Comparison of ENCODE assay signal across 8 cellular contexts in genomic region chr11:10405858-10406592, GRCh38. TPM values are rescaled to one million over a fixed set of nuclear protein-coding genes. Genes with fewer than 3 reads are reported as not detected.
A peak's percentile ranks its signal among the peaks of the same experiment; 100 is the strongest.
DNase-seq lines count a peak whose midpoint lies in the region; ATAC-seq and TF ChIP-seq lines count a peak whose summit lies in the region.

No MANE protein-coding gene starts in this region.

- intact Hi-C loops in OCI-LY7 (cut with micrococcal nuclease; ENCODE audit: unreplicated experiment): loop anchor here (1.0 to 5.0 kb wide), 4 partner anchors 51 to 329 kb away; no protein-coding TSS in a partner anchor

- H3K27ac ChIP-seq in OCI-LY7 (ENCODE audit: low read depth, low read length, poor library complexity, severe bottlenecking): no peak overlapping the region
- H3K27ac ChIP-seq in gastroesophageal sphincter: no peak overlapping the region
- peak overlapping the region; percentile 40 for H3K27ac ChIP-seq in osteoblast (ENCODE audit: low read depth, low read length)
- H3K27ac ChIP-seq in upper lobe of left lung: no peak overlapping the region

- TF ChIP-seq EP300 in gastroesophageal sphincter (IDR thresholded peaks at IDR 0.05) (no peak), upper lobe of left lung (IDR thresholded peaks at IDR 0.05) (no peak)

- no peak for DNase-seq in activated CD4-positive, CD25-positive, alpha-beta regulatory T cell treated with anti-CD3 and anti-CD28 coated beads, Interleukin-2, amount 50 U/mL, for 72 hours
- DNase-seq in Kasumi-1 (lab: John Stamatoyannopoulos, UW) (peak; percentile 94 to 97), OCI-LY7 (ENCODE audit: low spot score) (peak; percentile 84), osteoblast (ENCODE audit: insufficient read length, low spot score, missing footprints) (peak; percentile 76), upper lobe of left lung (peak in 1 of 2 donors; percentile 82)
- peak; percentile 49 to 52 for DNase-seq in activated T-cell treated with anti-CD3 and anti-CD28 coated beads, Interleukin-2, amount 50 U/mL, for 72 hours

- H3K79me2 ChIP-seq in OCI-LY7 (ENCODE audit: insufficient read depth, low read depth, low read length): no peaks in the 10 kb centered on the region
- H3K79me2 ChIP-seq in osteoblast (ENCODE audit: insufficient read depth, low read length): no peaks in the 10 kb centered on the region

- H3K4me1 Mint-ChIP-seq in activated T-cell treated with anti-CD3 and anti-CD28 coated beads, Interleukin-2, amount 50 U/mL, for 72 hours (ENCODE audit: low read depth): peaks cover 18% of the 10 kb centered on the region

- peak; percentile 83 to 84 for ATAC-seq in activated CD4-positive, CD25-positive, alpha-beta regulatory T cell treated with anti-CD3 and anti-CD28 coated beads, Interleukin-2, amount 50 U/mL, for 24 hours
- ATAC-seq in activated T-cell treated with anti-CD3 and anti-CD28 coated beads, Interleukin-2, amount 50 U/mL, for 72 hours (replicated peaks in 1 of 2): peak; percentile 85 to 86
- ATAC-seq in gastroesophageal sphincter (peak; percentile 84), upper lobe of left lung (ENCODE audit: low FRiP score in 2 of 2) (peak; percentile 82 to 94)

- no peaks in the 10 kb centered on the region for H4K20me1 ChIP-seq in OCI-LY7 (ENCODE audit: insufficient read depth, low read length)
- H4K20me1 ChIP-seq in osteoblast (ENCODE audit: insufficient read depth, low read length): no peaks in the 10 kb centered on the region

- H3K4me2 ChIP-seq in OCI-LY7 (ENCODE audit: low read length) (no peak overlapping the region), osteoblast (ENCODE audit: insufficient read depth, low read length) (peak overlapping the region; percentile 47)

- WGBS in gastroesophageal sphincter (ENCODE audit: low coverage in 1 of 2), 2 donors: 8 to 18% methylated on average over 4 to 5 of the region's 6 CpGs
- 31 to 33% methylated on average over 6 of the region's 6 CpGs for WGBS in upper lobe of left lung, 2 donors

- peak; percentile 93 for TF ChIP-seq CTCF in OCI-LY7 (conservative IDR thresholded peaks at IDR 0.05; ENCODE audit: low read length)
- peak; percentile 48 to 79 (median 76) for TF ChIP-seq CTCF in gastroesophageal sphincter (IDR thresholded peaks at IDR 0.05)
- TF ChIP-seq CTCF in osteoblast (IDR thresholded peaks at IDR 0.05; ENCODE audit: extremely low read depth, low read depth, low read length): peak; percentile 82
- peak; percentile 50 to 80 (median 62) for TF ChIP-seq CTCF in upper lobe of left lung (IDR thresholded peaks at IDR 0.05)

- H3K27ac Mint-ChIP-seq in activated T-cell treated with anti-CD3 and anti-CD28 coated beads, Interleukin-2, amount 50 U/mL, for 72 hours: no peak overlapping the region

- no peaks in the 10 kb centered on the region for H3K27me3 ChIP-seq in gastroesophageal sphincter
- H3K27me3 ChIP-seq in osteoblast (ENCODE audit: insufficient read depth, low read length): no peaks in the 10 kb centered on the region
- H3K27me3 ChIP-seq in upper lobe of left lung: no peaks in the 10 kb centered on the region

- CTCF ChIA-PET in OCI-LY7 (lab: Charles Lee; ENCODE audit: unreplicated experiment): interaction anchor here (1.2 kb wide), 1 partner anchor 135 kb away, joined by 3 read pairs; the partner anchor contains the start of gene RNF141

- no peak overlapping the region for H3K4me3 Mint-ChIP-seq in activated T-cell treated with anti-CD3 and anti-CD28 coated beads, Interleukin-2, amount 50 U/mL, for 72 hours

- H3K4me3 ChIP-seq in OCI-LY7 (ENCODE audit: low read depth, low read length, poor library complexity, severe bottlenecking): no peak overlapping the region
- no peak overlapping the region for H3K4me3 ChIP-seq in gastroesophageal sphincter
- no peak overlapping the region for H3K4me3 ChIP-seq in osteoblast (ENCODE audit: insufficient read depth, low read length)
- H3K4me3 ChIP-seq in upper lobe of left lung: no peak overlapping the region

- H3K36me3 ChIP-seq in OCI-LY7 (ENCODE audit: insufficient read depth, low read length): no peaks in the 10 kb centered on the region
- H3K36me3 ChIP-seq in gastroesophageal sphincter: no peaks in the 10 kb centered on the region
- H3K36me3 ChIP-seq in osteoblast (ENCODE audit: insufficient read depth, low read length): no peaks in the 10 kb centered on the region
- no peaks in the 10 kb centered on the region for H3K36me3 ChIP-seq in upper lobe of left lung

- no peaks in the 10 kb centered on the region for H3K9me2 ChIP-seq in OCI-LY7 (ENCODE audit: insufficient read depth, low read length)

- peaks cover 4% of the 10 kb centered on the region for H3K4me1 ChIP-seq in OCI-LY7 (ENCODE audit: insufficient read depth, low read length, poor library complexity, severe bottlenecking)
- H3K4me1 ChIP-seq in gastroesophageal sphincter: peaks cover 0 to 8% (median 4%) of the 10 kb centered on the region in 3 donors
- peaks cover 17% of the 10 kb centered on the region for H3K4me1 ChIP-seq in osteoblast (ENCODE audit: insufficient read depth, low read length)
- peaks cover 14 to 35% (median 20%) of the 10 kb centered on the region in 4 donors for H3K4me1 ChIP-seq in upper lobe of left lung

- H3K9me3 Mint-ChIP-seq in activated T-cell treated with anti-CD3 and anti-CD28 coated beads, Interleukin-2, amount 50 U/mL, for 72 hours: no peaks in the 10 kb centered on the region

- POLR2A ChIA-PET in OCI-LY7 (lab: Charles Lee): interaction anchor here (0.6 to 1.2 kb wide), 5 partner anchors 49 to 657 kb away, joined by 3 to 5 read pairs (median 3); no protein-coding TSS in a partner anchor

- no TSS peak for BruUV-seq in OCI-LY7 (replicated peaks; lab: Mats Ljungman, UMichigan)

- H3K9me3 ChIP-seq in OCI-LY7 (ENCODE audit: low read length) (no peaks in the 10 kb centered on the region), gastroesophageal sphincter (no peaks in the 10 kb centered on the region), osteoblast (ENCODE audit: low read depth, low read length) (no peaks in the 10 kb centered on the region), upper lobe of left lung (no peaks in the 10 kb centered on the region)

- H2AFZ ChIP-seq in OCI-LY7 (ENCODE audit: low read length) (no peak overlapping the region), osteoblast (ENCODE audit: low read length) (no peak overlapping the region)

- H3K27me3 Mint-ChIP-seq in activated T-cell treated with anti-CD3 and anti-CD28 coated beads, Interleukin-2, amount 50 U/mL, for 72 hours (ENCODE audit: low read depth): no peaks in the 10 kb centered on the region

- TF ChIP-seq POLR2A in gastroesophageal sphincter (IDR thresholded peaks at IDR 0.05) (no peak), upper lobe of left lung (IDR thresholded peaks at IDR 0.05) (no peak)

- H3K36me3 Mint-ChIP-seq in activated T-cell treated with anti-CD3 and anti-CD28 coated beads, Interleukin-2, amount 50 U/mL, for 72 hours (ENCODE audit: insufficient read depth in 2 of 2): no peaks in the 10 kb centered on the region

RNA-seq across cellular contexts. Expression of gene AMPD3, which starts 49.0 kb away (rescaled TPM):
- total RNA-seq in OCI-LY7 (2014; rRNA removed; shearing (Covaris generic)): 9.4 and 13.5 TPM in 2 replicates
- total RNA-seq in OCI-LY7 (2022) (17.0 and 25.6 TPM in 2 replicates), gastroesophageal sphincter (1 to 10 TPM; 4.3 to 7.3 (median 5.4) TPM), osteoblast (3.6 and 5.6 TPM in 2 replicates), upper lobe of left lung (10 to 100 TPM in 2 of 6 donors, 1 to 10 TPM in 4; 5.4 to 49.2 (median 9.3) TPM)
- 10 to 100 TPM; 21.6 to 28.8 TPM for total RNA-seq in activated T-cell treated with anti-CD3 and anti-CD28 coated beads, Interleukin-2, amount 50 U/mL, for 72 hours
